In the genomic region with DNA sequence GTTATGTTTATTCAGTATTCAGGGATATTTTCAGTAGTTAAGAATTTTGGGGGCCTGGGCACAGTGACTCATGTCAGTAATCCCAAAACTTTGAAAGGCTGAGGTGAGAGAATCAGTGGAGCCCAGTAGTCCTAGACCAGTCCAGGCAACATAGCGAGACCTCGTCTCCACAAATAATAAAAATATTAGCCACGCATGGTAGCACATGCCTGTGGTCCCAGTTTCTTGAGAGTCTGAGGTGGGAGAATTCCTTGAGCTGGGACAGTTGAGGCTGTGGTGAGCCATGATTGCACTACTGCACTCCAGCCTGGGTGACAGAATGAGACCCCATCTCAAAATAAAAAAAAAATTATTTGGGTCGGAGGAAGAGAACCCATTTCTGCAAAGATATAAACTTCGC, we compare ENCODE assay signal across 17 cellular contexts. TPM values are rescaled to one million over a fixed set of nuclear protein-coding genes. Genes with fewer than 3 reads are reported as not detected.
A peak's percentile ranks its signal among the peaks of the same experiment; 100 is the strongest.
DNase-seq lines count a peak whose midpoint lies in the region; ATAC-seq, FAIRE-seq and TF ChIP-seq lines count a peak whose summit lies in the region.
"Had no signal": no experiment of that assay in that cellular context is flagged by ENCODE, and none has a peak within 500 bp of the region (broad histone marks: within the 10 kb centered on the region; RNA-seq: fewer than 3 reads in every experiment).

No MANE protein-coding gene starts in this region.

- no peaks in the 10 kb centered on the region for H4K20me1 ChIP-seq in SK-N-SH (ENCODE audit: insufficient read depth)
- H4K20me1 ChIP-seq in hepatocyte (ENCODE audit: insufficient read depth, poor library complexity, severe bottlenecking), result no peaks in the 10 kb centered on the region
- H4K20me1 ChIP-seq: BLaER1 treated with 17β-estradiol and CSF1 and Interleukin-3, amounts not matched to agents 10 nM and 100 nM had no signal

- H3K27ac ChIP-seq in SK-N-SH (ENCODE audit: low read depth in 2 of 2, low read length in 1 of 2) (peak overlapping the region; percentile 63 to 71; a peak in 3 of 4 replicates), hepatocyte (peak overlapping the region; percentile 82)
- H3K27ac ChIP-seq: BLaER1 treated with 17β-estradiol and CSF1 and Interleukin-3, amounts not matched to agents 10 nM and 100 nM had no signal

- no peaks in the 10 kb centered on the region for H3K4me1 Mint-ChIP-seq in T-helper 2 cell treated with Interferon-gamma antibody and Interleukin-4, amounts not matched to agents 5 μg/mL and 100 μg/mL, for 36 hours (ENCODE audit: low read depth)
- H3K4me1 Mint-ChIP-seq: CD4-positive, CD25-positive, alpha-beta regulatory T cell; IgD-negative memory B cell had no signal

- no peaks in the 10 kb centered on the region for H3K9me2 ChIP-seq in SK-N-SH
- H3K9me2 ChIP-seq in hepatocyte (replicated peaks; ENCODE audit: insufficient read depth), result no peaks in the 10 kb centered on the region

- H3K4me1 ChIP-seq in SK-N-SH (ENCODE audit: control insufficient read depth in 1 of 2, insufficient read depth in 2 of 2, low read depth in 1 of 2, low read length in 1 of 2) (no peaks in the 10 kb centered on the region; a peak in 1 of 4 replicates), hepatocyte (ENCODE audit: insufficient read depth) (peaks cover 25% of the 10 kb centered on the region)

- no peak overlapping the region for H2AFZ ChIP-seq in SK-N-SH (ENCODE audit: low read depth)
- no peak overlapping the region for H2AFZ ChIP-seq in hepatocyte
- H2AFZ ChIP-seq: GM23338 had no signal

- TF ChIP-seq CTCF in SK-N-SH (IDR thresholded peaks at IDR 0.05), result no peak
- no peak for TF ChIP-seq CTCF in hepatocyte (IDR thresholded peaks at IDR 0.05; ENCODE audit: poor library complexity)

- H3K4me3 ChIP-seq in SK-N-SH (ENCODE audit: low read depth in 2 of 2, low read length in 1 of 2) (no peak overlapping the region), hepatocyte (no peak overlapping the region)
- H3K4me3 ChIP-seq: BLaER1 treated with 17β-estradiol and CSF1 and Interleukin-3, amounts not matched to agents 10 nM and 100 nM; GM23338 had no signal

- no peak overlapping the region for H3K9ac ChIP-seq in SK-N-SH
- H3K9ac ChIP-seq: BLaER1 treated with 17β-estradiol and CSF1 and Interleukin-3, amounts not matched to agents 10 nM and 100 nM had no signal

- no peak for TF ChIP-seq EP300 in SK-N-SH (IDR thresholded peaks at IDR 0.05; ENCODE audit: borderline replicate concordance in 1 of 2, low read depth in 1 of 2, low read length in 1 of 2)

- no peak for TF ChIP-seq RAD21 in SK-N-SH (IDR thresholded peaks at IDR 0.05; ENCODE audit: low read length)

- WGBS in SK-N-SH (ENCODE audit: low lambda C conversion rate), result 56% methylated on average over 5 of the region's 5 CpGs
- WGBS in hepatocyte (ENCODE audit: low lambda C conversion rate, missing lambda C conversion rate), result 92% methylated on average over 5 of the region's 5 CpGs

- peaks cover 88% of the 10 kb centered on the region for H3K79me2 ChIP-seq in SK-N-SH (ENCODE audit: insufficient read depth)
- H3K79me2 ChIP-seq in hepatocyte, result peaks cover 6% of the 10 kb centered on the region

- DNase-seq in SK-N-SH (no peak), RCC 7860 (ENCODE audit: low spot score) (peak; percentile 53), hepatocyte (ENCODE audit: low spot score) (no peak), NK-92 (lab: John Stamatoyannopoulos, UW; ENCODE audit: unreplicated experiment) (no peak), retina (no peak), DMS79 (lab: John Stamatoyannopoulos, UW) (no peak)
- no peak for DNase-seq in T-helper 2 cell treated with Interferon-gamma antibody and Interleukin-4, amounts not matched to agents 5 μg/mL and 100 μg/mL, for 36 hours (ENCODE audit: low spot score)
- DNase-seq: ACHN; Calu3; CD4-positive, CD25-positive, alpha-beta regulatory T cell; DMS 273 treated with DMSO at 0.1 percent for 48 hours; H7 had no signal

- FAIRE-seq in RCC 7860 (lab: Jason Lieb, UNC), result peak; percentile 46
- FAIRE-seq: GM12891 had no signal

- H3K9me3 ChIP-seq in SK-N-SH (no peaks in the 10 kb centered on the region), hepatocyte (ENCODE audit: low read depth) (no peaks in the 10 kb centered on the region)
- H3K9me3 ChIP-seq: BLaER1 treated with 17β-estradiol and CSF1 and Interleukin-3, amounts not matched to agents 10 nM and 100 nM had no signal

- CTCF ChIA-PET in SK-N-SH (lab: Yijun Ruan, JAX), result no interaction called here

- H3K4me3 Mint-ChIP-seq in T-helper 2 cell treated with Interferon-gamma antibody and Interleukin-4, amounts not matched to agents 5 μg/mL and 100 μg/mL, for 36 hours, result no peak overlapping the region
- H3K4me3 Mint-ChIP-seq: CD4-positive, CD25-positive, alpha-beta regulatory T cell; GM23338; IgD-negative memory B cell had no signal

- no peaks in the 10 kb centered on the region for H3K27me3 ChIP-seq in SK-N-SH (ENCODE audit: insufficient read depth)
- no peaks in the 10 kb centered on the region for H3K27me3 ChIP-seq in hepatocyte
- H3K27me3 ChIP-seq: BLaER1 treated with 17β-estradiol and CSF1 and Interleukin-3, amounts not matched to agents 10 nM and 100 nM had no signal

- peaks cover 10% of the 10 kb centered on the region for H3K27me3 Mint-ChIP-seq in T-helper 2 cell treated with Interferon-gamma antibody and Interleukin-4, amounts not matched to agents 5 μg/mL and 100 μg/mL, for 36 hours (ENCODE audit: low read depth)
- H3K27me3 Mint-ChIP-seq: CD4-positive, CD25-positive, alpha-beta regulatory T cell; IgD-negative memory B cell had no signal

- H3K4me2 ChIP-seq in SK-N-SH, result no peak overlapping the region
- no peak overlapping the region for H3K4me2 ChIP-seq in hepatocyte
- H3K4me2 ChIP-seq: BLaER1 treated with 17β-estradiol and CSF1 and Interleukin-3, amounts not matched to agents 10 nM and 100 nM; GM23338 had no signal

- H3K36me3 Mint-ChIP-seq in T-helper 2 cell treated with Interferon-gamma antibody and Interleukin-4, amounts not matched to agents 5 μg/mL and 100 μg/mL, for 36 hours (ENCODE audit: low read depth), result no peaks in the 10 kb centered on the region
- H3K36me3 Mint-ChIP-seq: CD4-positive, CD25-positive, alpha-beta regulatory T cell; IgD-negative memory B cell had no signal

- peaks cover 28% of the 10 kb centered on the region for H3F3A ChIP-seq in SK-N-SH (replicated peaks; ENCODE audit: insufficient read depth)

- no peak overlapping the region for H3K27ac Mint-ChIP-seq in T-helper 2 cell treated with Interferon-gamma antibody and Interleukin-4, amounts not matched to agents 5 μg/mL and 100 μg/mL, for 36 hours
- H3K27ac Mint-ChIP-seq: CD4-positive, CD25-positive, alpha-beta regulatory T cell; IgD-negative memory B cell had no signal

- no peaks in the 10 kb centered on the region for H3K9me3 Mint-ChIP-seq in T-helper 2 cell treated with Interferon-gamma antibody and Interleukin-4, amounts not matched to agents 5 μg/mL and 100 μg/mL, for 36 hours
- H3K9me3 Mint-ChIP-seq: CD4-positive, CD25-positive, alpha-beta regulatory T cell; GM23338; IgD-negative memory B cell had no signal

- ATAC-seq in SK-N-SH treated with all-trans-retinoic acid at 6 μM for 48 hours, result no peak

- POLR2A ChIA-PET in SK-N-SH (lab: Yijun Ruan, JAX), result no interaction called here

- H3K36me3 ChIP-seq in SK-N-SH (replicated peaks in 1 of 2; ENCODE audit: control insufficient read depth in 1 of 2, insufficient read depth in 2 of 2, low read length in 1 of 2) (no peaks in the 10 kb centered on the region), hepatocyte (replicated peaks; ENCODE audit: insufficient read depth, low read depth) (no peaks in the 10 kb centered on the region)
- H3K36me3 ChIP-seq: BLaER1 treated with 17β-estradiol and CSF1 and Interleukin-3, amounts not matched to agents 10 nM and 100 nM had no signal

TF ChIP-seq in SK-N-SH, 30 proteins besides CTCF, POLR2A, EP300 and RAD21:
- TF ChIP-seq GATA2 (CRISPR knock-in tag; IDR thresholded peaks at IDR 0.05) (no peak), ELF1 (IDR thresholded peaks at IDR 0.05) (no peak), GABPA (IDR thresholded peaks at IDR 0.05; ENCODE audit: low read depth) (no peak), TCF12 (IDR thresholded peaks at IDR 0.05) (no peak), MXI1 (IDR thresholded peaks at IDR 0.05; ENCODE audit: low read depth, low read length) (no peak)
- TF ChIP-seq, protein P1, sequence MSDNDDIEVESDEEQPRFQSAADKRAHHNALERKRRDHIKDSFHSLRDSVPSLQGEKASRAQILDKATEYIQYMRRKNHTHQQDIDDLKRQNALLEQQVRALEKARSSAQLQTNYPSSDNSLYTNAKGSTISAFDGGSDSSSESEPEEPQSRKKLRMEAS (IDR thresholded peaks at IDR 0.05; ENCODE audit: low read depth), result no peak

TF ChIP-seq in SK-N-SH treated with all-trans-retinoic acid at 6 μM for 48 hours, 23 proteins besides CTCF, POLR2A, EP300 and RAD21:
- TF ChIP-seq ZNF565 (CRISPR knock-in tag; conservative IDR thresholded peaks at IDR 0.05; ENCODE audit: low read depth), result no peak
- TF ChIP-seq ZC3H10 (CRISPR knock-in tag; IDR thresholded peaks at IDR 0.05), result no peak
- no peak for TF ChIP-seq GLIS3 (CRISPR knock-in tag; IDR thresholded peaks at IDR 0.05)
- TF ChIP-seq ZNF70 (CRISPR knock-in tag; IDR thresholded peaks at IDR 0.05), result no peak
- TF ChIP-seq, protein P2, sequence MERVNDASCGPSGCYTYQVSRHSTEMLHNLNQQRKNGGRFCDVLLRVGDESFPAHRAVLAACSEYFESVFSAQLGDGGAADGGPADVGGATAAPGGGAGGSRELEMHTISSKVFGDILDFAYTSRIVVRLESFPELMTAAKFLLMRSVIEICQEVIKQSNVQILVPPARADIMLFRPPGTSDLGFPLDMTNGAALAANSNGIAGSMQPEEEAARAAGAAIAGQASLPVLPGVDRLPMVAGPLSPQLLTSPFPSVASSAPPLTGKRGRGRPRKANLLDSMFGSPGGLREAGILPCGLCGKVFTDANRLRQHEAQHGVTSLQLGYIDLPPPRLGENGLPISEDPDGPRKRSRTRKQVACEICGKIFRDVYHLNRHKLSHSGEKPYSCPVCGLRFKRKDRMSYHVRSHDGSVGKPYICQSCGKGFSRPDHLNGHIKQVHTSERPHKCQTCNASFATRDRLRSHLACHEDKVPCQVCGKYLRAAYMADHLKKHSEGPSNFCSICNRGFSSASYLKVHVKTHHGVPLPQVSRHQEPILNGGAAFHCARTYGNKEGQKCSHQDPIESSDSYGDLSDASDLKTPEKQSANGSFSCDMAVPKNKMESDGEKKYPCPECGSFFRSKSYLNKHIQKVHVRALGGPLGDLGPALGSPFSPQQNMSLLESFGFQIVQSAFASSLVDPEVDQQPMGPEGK (CRISPR knock-in tag; IDR thresholded peaks at IDR 0.05; ENCODE audit: borderline replicate concordance), result no peak
- no peak for TF ChIP-seq RARB (CRISPR knock-in tag; IDR thresholded peaks at IDR 0.05)
- no peak for TF ChIP-seq ZFP3 (CRISPR knock-in tag; IDR thresholded peaks at IDR 0.05)

RNA-seq across cellular contexts. Expression of a gene that starts 20.3 kb away (rescaled TPM):
- polyA plus RNA-seq in SK-N-SH (2012; rRNA removed) (61.5 and 91.8 TPM in 2 replicates), hepatocyte (13.9 and 15.0 TPM in 2 replicates)
- 83.4 and 84.3 TPM in 2 replicates for polyA plus RNA-seq in SK-N-SH (2012; cell fraction: cytosol; rRNA removed)
- polyA plus RNA-seq in SK-N-SH (2012; cell fraction: nucleus; rRNA removed), result 78.5 and 178 TPM in 2 replicates
- 59.5 and 92.0 TPM in 2 replicates for total RNA-seq in hepatocyte
- polyA plus RNA-seq: CD4-positive, CD25-positive, alpha-beta regulatory T cell; IgD-negative memory B cell had no signal
